In genomic region chr2:23414106-23414505, GRCh38 we compare ENCODE assay signal across 25 cellular contexts. TPM values are rescaled to one million over a fixed set of nuclear protein-coding genes. Genes with fewer than 3 reads are reported as not detected.
DNase-seq lines count a peak whose midpoint lies in the region; ATAC-seq, FAIRE-seq and TF ChIP-seq lines count a peak whose summit lies in the region.
"Had no signal": no experiment of that assay in that cellular context is flagged by ENCODE, and none has a peak within 500 bp of the region (broad histone marks: within the 10 kb centered on the region; RNA-seq: fewer than 3 reads in every experiment).

No MANE protein-coding gene starts in this region.

- H3K27ac ChIP-seq in mesenchymal stem cell (ENCODE audit: low read length, poor library complexity, severe bottlenecking) (no peak overlapping the region), smooth muscle cell (ENCODE audit: low read depth) (peak overlapping the region; percentile 23), gastroesophageal sphincter (no peak overlapping the region)
- H3K27ac ChIP-seq: A549, SJSA1 had no signal

- H3K79me2 ChIP-seq in smooth muscle cell (ENCODE audit: low read depth): peaks cover 10% of the 10 kb centered on the region

- no peak overlapping the region for H2AK5ac ChIP-seq in mesenchymal stem cell (ENCODE audit: low read length, severe bottlenecking)

- ATAC-seq in gastroesophageal sphincter: no peak

- WGBS in mesenchymal stem cell: 97% methylated on average over 8 of the region's 8 CpGs
- 72% methylated on average over 8 of the region's 8 CpGs for WGBS in smooth muscle cell (ENCODE audit: low lambda C conversion rate)
- WGBS in gastroesophageal sphincter (ENCODE audit: low coverage in 1 of 2), 2 donors: 94 to 95% methylated on average over 7 to 8 of the region's 8 CpGs

- TF ChIP-seq CTCF in D721Med (IDR thresholded peaks at IDR 0.05; ENCODE audit: insufficient read depth, missing control alignments) (no peak), smooth muscle cell (IDR thresholded peaks at IDR 0.05; ENCODE audit: borderline replicate concordance, insufficient read depth, poor library complexity, severe bottlenecking) (no peak), gastroesophageal sphincter (IDR thresholded peaks at IDR 0.05) (no peak)

- no peak overlapping the region for H3K23ac ChIP-seq in mesenchymal stem cell (ENCODE audit: low read length in 2 of 2)

- H3K27me3 ChIP-seq in mesenchymal stem cell (ENCODE audit: control insufficient read depth in 1 of 2, insufficient read depth in 1 of 2, low read length in 2 of 2) (no peaks in the 10 kb centered on the region), smooth muscle cell (ENCODE audit: low read depth) (no peaks in the 10 kb centered on the region), gastroesophageal sphincter (no peaks in the 10 kb centered on the region)
- H3K27me3 ChIP-seq: SJSA1 had no signal

- H3K9me3 ChIP-seq in mesenchymal stem cell (ENCODE audit: control insufficient read depth, low read length) (no peaks in the 10 kb centered on the region), smooth muscle cell (replicated peaks; ENCODE audit: low read depth) (no peaks in the 10 kb centered on the region), gastroesophageal sphincter (no peaks in the 10 kb centered on the region)
- H3K9me3 ChIP-seq: A549, SJSA1 had no signal

- H2BK120ac ChIP-seq in mesenchymal stem cell (ENCODE audit: low read depth, low read length): no peak overlapping the region

- H3F3A ChIP-seq in smooth muscle cell (ENCODE audit: low read depth): peaks cover 2% of the 10 kb centered on the region

- no peak for TF ChIP-seq EP300 in gastroesophageal sphincter (IDR thresholded peaks at IDR 0.05)

- H3K36me3 ChIP-seq in mesenchymal stem cell (ENCODE audit: control insufficient read depth in 1 of 2, insufficient read depth in 2 of 2, low read depth in 1 of 2, low read length in 2 of 2) (peaks cover 0 to 2% of the 10 kb centered on the region in 2 experiments), smooth muscle cell (ENCODE audit: low read depth) (no peaks in the 10 kb centered on the region), gastroesophageal sphincter (no peaks in the 10 kb centered on the region)
- H3K36me3 ChIP-seq: SJSA1 had no signal

- H3K4me2 ChIP-seq in mesenchymal stem cell (ENCODE audit: low read length, poor library complexity, severe bottlenecking): no peak overlapping the region
- peak overlapping the region; percentile 9 for H3K4me2 ChIP-seq in smooth muscle cell
- H3K4me2 ChIP-seq: A549 had no signal

- DNase-seq in D721Med (ENCODE audit: insufficient read length, low spot score): no peak
- DNase-seq in NCI-H82 treated with DMSO at 0.1 percent for 48 hours (lab: John Stamatoyannopoulos, UW; ENCODE audit: unreplicated experiment): peak; percentile 12
- no peak for DNase-seq in mesenchymal stem cell
- no peak for DNase-seq in smooth muscle cell (lab: John Stamatoyannopoulos, UW; ENCODE audit: unreplicated experiment)
- DNase-seq in DMS53 treated with DMSO at 0.1 percent for 48 hours (lab: John Stamatoyannopoulos, UW; ENCODE audit: unreplicated experiment): no peak
- no peak for DNase-seq in stimulated activated CD4-positive, alpha-beta T cell treated with anti-CD3 and anti-CD28 coated beads, Interleukin-12 subunit alpha, Interleukin-12 subunit beta, amount 100 ng/mL, for 4 hours
- DNase-seq: C1 segment of cervical spinal cord; CD4-positive, alpha-beta memory T cell; COR-L47; DMS79; GDM1; Kasumi-1; NCI-H1092 treated with DMSO at 0.1 percent for 48 hours; NCI-H1436; NCI-H187; NCI-H2081 treated with DMSO at 0.1 percent for 48 hours; NCI-H774; Right ventricle myocardium superior; RPMI8226 had no signal

- no peak for TF ChIP-seq POLR2A in gastroesophageal sphincter (IDR thresholded peaks at IDR 0.05)

- FAIRE-seq in D721Med (lab: Jason Lieb, UNC): peak; percentile 25
- FAIRE-seq: A549, GM12878, HepG2, K562 had no signal

- peaks cover 21% of the 10 kb centered on the region for H3K4me1 ChIP-seq in mesenchymal stem cell (ENCODE audit: control insufficient read depth, insufficient read depth, low read depth, low read length)
- H3K4me1 ChIP-seq in smooth muscle cell (ENCODE audit: low read depth): peaks cover 16% of the 10 kb centered on the region
- H3K4me1 ChIP-seq in gastroesophageal sphincter: peaks cover 0 to 90% (median 1%) of the 10 kb centered on the region in 3 donors

- H2AFZ ChIP-seq in mesenchymal stem cell (ENCODE audit: low read depth, low read length) (no peak overlapping the region), smooth muscle cell (ENCODE audit: low read depth) (no peak overlapping the region)

- no peak overlapping the region for H3K4ac ChIP-seq in mesenchymal stem cell (ENCODE audit: low read depth in 1 of 2, low read length in 2 of 2)

- H4K8ac ChIP-seq in mesenchymal stem cell (ENCODE audit: low read length): no peak overlapping the region

- H3K79me1 ChIP-seq in mesenchymal stem cell (replicated peaks; ENCODE audit: low read length, poor library complexity, severe bottlenecking): peaks cover 41% of the 10 kb centered on the region

- no peak overlapping the region for H3K9ac ChIP-seq in mesenchymal stem cell (ENCODE audit: low read length)
- no peak overlapping the region for H3K9ac ChIP-seq in smooth muscle cell (ENCODE audit: low read depth)

- no peaks in the 10 kb centered on the region for H4K20me1 ChIP-seq in smooth muscle cell (ENCODE audit: low read depth)

- peak overlapping the region in 1 of 2 experiments; percentile 85 for H3K14ac ChIP-seq in mesenchymal stem cell (ENCODE audit: low read length in 2 of 2)

- H2BK15ac ChIP-seq in mesenchymal stem cell (ENCODE audit: low read depth, poor library complexity, severe bottlenecking): peak overlapping the region; percentile 55

- H2BK5ac ChIP-seq in mesenchymal stem cell (ENCODE audit: low read depth, low read length, poor library complexity, severe bottlenecking): no peak overlapping the region

- peak overlapping the region; percentile 19 for H4K91ac ChIP-seq in mesenchymal stem cell (ENCODE audit: low read length)

- H3K18ac ChIP-seq in mesenchymal stem cell (ENCODE audit: low read depth in 1 of 2, low read length in 2 of 2): peak overlapping the region; percentile 3 to 72

- H3K4me3 ChIP-seq in mesenchymal stem cell (ENCODE audit: insufficient read depth in 1 of 2, low read depth in 1 of 2, low read length in 2 of 2) (no peak overlapping the region), smooth muscle cell (no peak overlapping the region), gastroesophageal sphincter (no peak overlapping the region)
- H3K4me3 ChIP-seq: A549, GM12878, K562, SJSA1 had no signal

- peak overlapping the region; percentile 11 to 76 for H2BK12ac ChIP-seq in mesenchymal stem cell (ENCODE audit: low read length in 2 of 2)

RNA-seq across cellular contexts. Expression of gene KLHL29, which starts 29.1 kb away (rescaled TPM):
- 11.5 TPM for polyA plus RNA-seq in mesenchymal stem cell (2013, experiment 1 of 2)
- polyA plus RNA-seq in mesenchymal stem cell (2013, experiment 2 of 2): 11.2 TPM
- 3.1 and 3.4 TPM in 2 replicates for total RNA-seq in smooth muscle cell
- polyA plus RNA-seq in smooth muscle cell: 5.0 and 6.6 TPM in 2 replicates
- 10 to 100 TPM; 15.2 to 31.5 (median 24.2) TPM for total RNA-seq in gastroesophageal sphincter
- total RNA-seq: HepG2 had no signal
